Comparison of ENCODE assay signal across 8 cellular contexts in the genomic region with DNA sequence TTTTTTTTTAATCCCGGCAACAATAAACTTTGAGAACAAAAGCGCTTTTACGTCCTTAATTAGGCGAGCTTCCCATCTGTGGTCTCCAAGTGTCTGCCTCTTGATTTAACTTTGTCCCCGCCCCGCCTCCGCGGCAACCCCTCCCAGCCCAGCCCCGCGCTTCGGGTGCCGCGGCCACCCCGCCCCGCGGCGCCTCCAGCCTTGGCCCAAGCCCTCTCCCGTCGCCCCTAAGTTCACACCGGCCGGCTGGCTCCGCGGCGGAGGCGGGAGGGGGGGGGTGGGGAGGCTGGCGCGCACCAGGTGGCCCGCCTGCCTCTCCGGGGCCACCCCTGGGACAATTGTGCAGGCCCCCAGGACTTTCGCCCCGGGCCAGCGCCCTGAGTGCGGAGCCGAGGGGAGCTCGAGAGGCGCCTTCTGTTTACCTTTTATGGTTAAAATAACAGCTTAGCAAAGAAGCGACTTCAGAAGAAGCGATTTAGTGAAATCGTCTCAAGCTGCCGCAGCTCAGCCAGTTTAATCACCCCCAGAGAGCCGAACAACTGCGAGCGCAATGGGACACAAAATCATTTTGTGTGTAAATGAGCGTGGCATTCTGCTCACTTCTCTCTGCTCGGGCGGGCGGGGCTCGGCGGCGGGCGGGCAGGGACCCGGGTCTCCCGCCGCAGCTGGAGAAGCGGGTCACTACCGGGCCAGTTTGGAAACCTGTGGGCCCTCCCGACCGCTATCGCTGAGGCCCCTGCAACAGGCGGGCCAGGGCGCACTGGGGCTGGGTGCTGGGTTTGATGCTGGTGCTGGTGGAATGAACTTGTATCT.
A peak's percentile ranks its signal among the peaks of the same experiment; 100 is the strongest.
DNase-seq lines count a peak whose midpoint lies in the region; ATAC-seq and TF ChIP-seq lines count a peak whose summit lies in the region.

No MANE protein-coding gene starts in this region.

- no peaks in the 10 kb centered on the region for H3K36me3 Mint-ChIP-seq in activated naive CD4-positive, alpha-beta T cell treated with anti-CD3 and anti-CD28 coated beads, Interleukin-2, amount 10 ng/mL, durations not matched to agents 7 days and 5 days

- no peaks in the 10 kb centered on the region for H3K9me3 ChIP-seq in neuron (ENCODE audit: low read length)

- no peak overlapping the region for H3K27ac Mint-ChIP-seq in activated naive CD4-positive, alpha-beta T cell treated with anti-CD3 and anti-CD28 coated beads, Interleukin-2, amount 10 ng/mL, durations not matched to agents 7 days and 5 days

- peaks cover 4% of the 10 kb centered on the region for H3K4me1 Mint-ChIP-seq in activated naive CD4-positive, alpha-beta T cell treated with anti-CD3 and anti-CD28 coated beads, Interleukin-2, amount 10 ng/mL, durations not matched to agents 7 days and 5 days

- H2AFZ ChIP-seq in neuron (ENCODE audit: low read depth, low read length): no peak overlapping the region

- no peak for TF ChIP-seq CTCF in foreskin fibroblast (IDR thresholded peaks at IDR 0.05; ENCODE audit: low read depth, low read length)

- H3K4me3 ChIP-seq in foreskin fibroblast (ENCODE audit: low read depth in 1 of 2, low read length in 2 of 2): peak overlapping the region; percentile 67 to 76
- H3K4me3 ChIP-seq in neuron (ENCODE audit: low read length): peak overlapping the region; percentile 97

- peaks cover 74% of the 10 kb centered on the region for H3K27me3 Mint-ChIP-seq in activated naive CD4-positive, alpha-beta T cell treated with anti-CD3 and anti-CD28 coated beads, Interleukin-2, amount 10 ng/mL, durations not matched to agents 7 days and 5 days

- peak overlapping the region; percentile 66 for H3K4me3 Mint-ChIP-seq in activated naive CD4-positive, alpha-beta T cell treated with anti-CD3 and anti-CD28 coated beads, Interleukin-2, amount 10 ng/mL, durations not matched to agents 7 days and 5 days

- ATAC-seq in GM21526 (IDR thresholded peaks at IDR 0.05; ENCODE audit: low FRiP score, unreplicated experiment) (no peak), GM19328 (IDR thresholded peaks at IDR 0.05; ENCODE audit: unreplicated experiment) (no peak)

- H3K4me1 ChIP-seq in neuron (ENCODE audit: insufficient read depth, low read length): peaks cover 16% of the 10 kb centered on the region

- no peaks in the 10 kb centered on the region for H3K9me3 Mint-ChIP-seq in activated naive CD4-positive, alpha-beta T cell treated with anti-CD3 and anti-CD28 coated beads, Interleukin-2, amount 10 ng/mL, durations not matched to agents 7 days and 5 days

- DNase-seq in activated naive CD4-positive, alpha-beta T cell treated with anti-CD3 and anti-CD28 coated beads, Interleukin-2, amount 10 ng/mL, durations not matched to agents 7 days and 5 days: peak; percentile 31
- DNase-seq in activated naive CD4-positive, alpha-beta T cell treated with anti-CD3 and anti-CD28 coated beads, Interleukin-2, amount 50 U/mL, for 16 hours: no peak
- peak; percentile 35 to 53 for DNase-seq in activated CD4-positive, alpha-beta T cell treated with anti-CD3 and anti-CD28 coated beads, Interleukin-2, amount 50 U/mL, for 48 hours
- peak in 1 of 2 donors; percentile 67 for DNase-seq in foreskin fibroblast
- no peak for DNase-seq in NCI-H446 treated with DMSO at 0.1 percent for 48 hours (lab: John Stamatoyannopoulos, UW)

- peaks cover 38% of the 10 kb centered on the region for H3K36me3 ChIP-seq in neuron (ENCODE audit: insufficient read depth, low read length)

- CTCF ChIA-PET in activated naive CD4-positive, alpha-beta T cell treated with anti-CD3 and anti-CD28 coated beads, Interleukin-2, amount 10 ng/mL, durations not matched to agents 7 days and 5 days (lab: Charles Lee): interaction anchor here (1.2 to 2.5 kb wide), 3 partner anchors 20 to 298 kb away, joined by 3 to 8 read pairs (median 6); no protein-coding TSS in a partner anchor

- H3K27me3 ChIP-seq in neuron (ENCODE audit: insufficient read depth, low read length): no peaks in the 10 kb centered on the region

Comparison
In these comparisons a context has a peak if more than half of its experiments do, and no peak if none do; other contexts are left out.
1. DNase-seq: peak in activated naive CD4-positive, alpha-beta T cell treated with anti-CD3 and anti-CD28 coated beads, Interleukin-2, amount 10 ng/mL, durations not matched to agents 7 days and 5 days (single experiment) and activated CD4-positive, alpha-beta T cell treated with anti-CD3 and anti-CD28 coated beads, Interleukin-2, amount 50 U/mL, for 48 hours (2 of 2); none in activated naive CD4-positive, alpha-beta T cell treated with anti-CD3 and anti-CD28 coated beads, Interleukin-2, amount 50 U/mL, for 16 hours (single experiment) and NCI-H446 treated with DMSO at 0.1 percent for 48 hours (single experiment).